Comparison of ENCODE assay signal across 10 cellular contexts in the genomic region with DNA sequence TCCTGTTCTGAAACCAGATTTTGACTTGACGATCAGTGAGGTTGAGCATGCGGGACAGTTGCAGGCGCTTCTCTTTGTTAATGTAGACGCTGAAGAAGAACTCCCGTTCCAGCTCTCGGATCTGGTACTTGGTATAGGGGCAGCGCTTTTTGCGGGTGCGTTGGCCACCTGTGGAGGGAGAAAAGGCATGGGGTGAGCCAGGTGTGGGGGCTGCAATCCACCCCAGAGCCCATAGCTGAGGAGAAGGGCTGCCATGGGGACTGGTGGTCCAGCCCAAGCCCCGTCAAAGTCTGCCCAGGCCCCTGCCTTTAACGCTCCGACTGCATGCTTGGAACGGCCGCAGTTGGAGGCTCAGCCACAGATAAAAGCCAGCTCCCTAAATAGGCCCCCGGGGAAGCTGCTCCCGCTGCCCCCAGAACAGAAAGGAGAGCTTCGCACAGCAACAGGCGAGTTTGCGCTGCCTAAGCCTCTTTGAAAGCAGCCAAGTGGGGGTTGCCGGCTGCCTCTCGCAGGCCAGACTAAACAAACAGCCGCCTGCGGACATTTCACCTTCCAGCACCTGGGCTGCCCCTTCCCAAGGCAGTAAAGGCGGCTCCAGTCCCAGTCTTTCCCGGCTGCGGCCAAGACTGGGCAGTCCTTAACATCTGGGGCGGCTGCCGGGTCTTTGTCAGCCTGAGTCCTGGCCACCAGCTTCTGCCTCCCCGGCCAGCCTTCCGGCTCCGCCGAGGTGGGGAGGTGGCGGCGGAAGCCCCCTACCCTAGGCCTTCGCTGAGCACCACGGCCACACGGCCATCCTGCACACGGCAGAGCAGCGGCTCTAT.
DNase-seq lines count a peak whose midpoint lies in the region; ATAC-seq and TF ChIP-seq lines count a peak whose summit lies in the region.
"Had no signal": no experiment of that assay in that cellular context is flagged by ENCODE, and none has a peak within 500 bp of the region (broad histone marks: within the 10 kb centered on the region; RNA-seq: fewer than 3 reads in every experiment).

No MANE protein-coding gene starts in this region.

- peak; percentile 61 to 64 for DNase-seq in HAP-1 (ENCODE audit: low spot score in 2 of 2)
- DNase-seq in activated naive CD8-positive, alpha-beta T cell treated with anti-CD3 and anti-CD28 coated beads, Interleukin-2, amount 50 U/mL, for 24 hours = peak; percentile 1
- peak; percentile 47 for DNase-seq in nephron progenitor cell
- no peak for DNase-seq in NCI-H2171 treated with DMSO at 0.1 percent for 48 hours (lab: John Stamatoyannopoulos, UW)
- no peak for DNase-seq in glomerular visceral epithelial cell (ENCODE audit: extremely low spot score)
- no peak for DNase-seq in NCI-H2171 (lab: John Stamatoyannopoulos, UW)

- H3K27ac ChIP-seq in C4-2B = peak overlapping the region; percentile 79
- H3K27ac ChIP-seq: body of pancreas had no signal

- peaks cover 27% of the 10 kb centered on the region for H3K4me1 ChIP-seq in HAP-1

- peak overlapping the region; percentile 60 for H3K4me3 ChIP-seq in HAP-1
- H3K4me3 ChIP-seq: body of pancreas had no signal

- H3K36me3 Mint-ChIP-seq in activated naive CD8-positive, alpha-beta T cell treated with anti-CD3 and anti-CD28 coated beads, Interleukin-2, amount 50 U/mL, for 24 hours (ENCODE audit: low read depth) = no peaks in the 10 kb centered on the region
- H3K36me3 Mint-ChIP-seq in nephron progenitor cell (ENCODE audit: low read depth) = peaks cover 4% of the 10 kb centered on the region

- H3K27ac Mint-ChIP-seq in activated naive CD8-positive, alpha-beta T cell treated with anti-CD3 and anti-CD28 coated beads, Interleukin-2, amount 50 U/mL, for 24 hours = no peak overlapping the region
- no peak overlapping the region for H3K27ac Mint-ChIP-seq in nephron progenitor cell
- H3K27ac Mint-ChIP-seq: stimulated activated naive CD8-positive, alpha-beta T cell treated with anti-CD3 and anti-CD28 coated beads, Interleukin-15, Interleukin-2, amounts not matched to agents 100 ng/mL and 50 ng/mL, for 24 hours had no signal

- peaks cover 12% of the 10 kb centered on the region for H3K36me3 ChIP-seq in HAP-1 (replicated peaks)

- no peak for ATAC-seq in activated naive CD8-positive, alpha-beta T cell treated with anti-CD3 and anti-CD28 coated beads, Interleukin-2, amount 50 U/mL, for 24 hours
- no peak for ATAC-seq in GM21423 (IDR thresholded peaks at IDR 0.05; ENCODE audit: unreplicated experiment)
- ATAC-seq: body of pancreas had no signal

- H3K9me3 Mint-ChIP-seq in activated naive CD8-positive, alpha-beta T cell treated with anti-CD3 and anti-CD28 coated beads, Interleukin-2, amount 50 U/mL, for 24 hours = no peaks in the 10 kb centered on the region
- no peaks in the 10 kb centered on the region for H3K9me3 Mint-ChIP-seq in nephron progenitor cell
- H3K9me3 Mint-ChIP-seq: stimulated activated naive CD8-positive, alpha-beta T cell treated with anti-CD3 and anti-CD28 coated beads, Interleukin-15, Interleukin-2, amounts not matched to agents 100 ng/mL and 50 ng/mL, for 24 hours had no signal

- H3K27me3 Mint-ChIP-seq in activated naive CD8-positive, alpha-beta T cell treated with anti-CD3 and anti-CD28 coated beads, Interleukin-2, amount 50 U/mL, for 24 hours = peaks cover 88% of the 10 kb centered on the region
- H3K27me3 Mint-ChIP-seq in nephron progenitor cell (ENCODE audit: low read depth, poor library complexity) = peaks cover 83% of the 10 kb centered on the region

- H3K4me3 Mint-ChIP-seq in activated naive CD8-positive, alpha-beta T cell treated with anti-CD3 and anti-CD28 coated beads, Interleukin-2, amount 50 U/mL, for 24 hours = no peak overlapping the region
- peak overlapping the region; percentile 82 for H3K4me3 Mint-ChIP-seq in nephron progenitor cell

- in situ Hi-C loops in HAP-1 (cut with MboI; ENCODE audit: low sequenced_read_pairs) = no loop called here

- H3K27me3 ChIP-seq in HAP-1 (ENCODE audit: low read depth) = no peaks in the 10 kb centered on the region

- H3K4me1 Mint-ChIP-seq in activated naive CD8-positive, alpha-beta T cell treated with anti-CD3 and anti-CD28 coated beads, Interleukin-2, amount 50 U/mL, for 24 hours = peaks cover 36% of the 10 kb centered on the region
- H3K4me1 Mint-ChIP-seq in nephron progenitor cell = peaks cover 75% of the 10 kb centered on the region

- TF ChIP-seq CTCF in C4-2B (conservative IDR thresholded peaks at IDR 0.05) = no peak
- TF ChIP-seq CTCF in nephron progenitor cell (IDR thresholded peaks at IDR 0.05) = no peak

- H3K9me3 ChIP-seq in HAP-1 = no peaks in the 10 kb centered on the region
- H3K9me3 ChIP-seq: body of pancreas had no signal

Comparison
In these comparisons a context has a peak if more than half of its experiments do, and no peak if none do; other contexts are left out.
1. DNase-seq: peak in HAP-1 (2 of 2), activated naive CD8-positive, alpha-beta T cell treated with anti-CD3 and anti-CD28 coated beads, Interleukin-2, amount 50 U/mL, for 24 hours (single experiment) and nephron progenitor cell (single experiment); none in NCI-H2171 treated with DMSO at 0.1 percent for 48 hours (single experiment), glomerular visceral epithelial cell (single experiment) and NCI-H2171 (single experiment).